2 cellular contexts compared by ENCODE assay signal in the genomic region with DNA sequence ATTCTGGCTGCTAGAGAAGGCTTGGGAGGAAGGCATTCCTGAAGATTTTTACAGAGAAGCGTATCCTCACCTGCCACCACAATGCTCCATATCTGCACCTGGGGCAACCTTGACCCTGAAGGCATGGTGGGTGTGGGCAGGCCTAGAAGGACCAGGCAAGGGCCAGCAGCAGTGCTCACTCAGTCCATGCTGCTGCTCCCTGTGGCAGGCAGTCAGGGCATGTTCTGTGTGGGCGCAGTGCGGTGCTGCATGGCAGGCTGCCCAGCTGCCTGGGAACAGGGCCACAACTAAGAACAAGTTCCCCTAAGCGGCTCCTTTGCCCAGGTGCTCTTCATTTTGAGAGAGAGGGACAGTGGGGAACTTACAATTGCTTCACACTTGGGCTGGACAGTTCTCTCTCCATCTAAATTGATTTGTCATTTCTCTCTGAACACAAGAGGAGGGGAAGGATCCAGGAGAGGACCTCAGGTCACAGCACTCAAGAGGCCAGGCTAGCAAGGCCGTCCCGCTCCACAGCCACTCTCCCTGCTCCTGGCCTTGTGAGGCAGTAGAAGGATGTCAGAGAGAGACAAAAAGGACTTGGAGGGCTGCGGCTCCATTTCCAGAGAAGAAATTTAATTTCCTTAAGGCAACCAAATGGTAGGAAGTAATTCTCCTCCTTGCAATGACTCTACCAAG.
A peak's percentile ranks its signal among the peaks of the same experiment; 100 is the strongest.
TF ChIP-seq lines count a peak whose summit lies in the region.

No MANE protein-coding gene starts in this region.

TF ChIP-seq in liver, 16 proteins besides CTCF, POLR2A, EP300 and RAD21 (continued from another document):
- TF ChIP-seq, protein P1, sequence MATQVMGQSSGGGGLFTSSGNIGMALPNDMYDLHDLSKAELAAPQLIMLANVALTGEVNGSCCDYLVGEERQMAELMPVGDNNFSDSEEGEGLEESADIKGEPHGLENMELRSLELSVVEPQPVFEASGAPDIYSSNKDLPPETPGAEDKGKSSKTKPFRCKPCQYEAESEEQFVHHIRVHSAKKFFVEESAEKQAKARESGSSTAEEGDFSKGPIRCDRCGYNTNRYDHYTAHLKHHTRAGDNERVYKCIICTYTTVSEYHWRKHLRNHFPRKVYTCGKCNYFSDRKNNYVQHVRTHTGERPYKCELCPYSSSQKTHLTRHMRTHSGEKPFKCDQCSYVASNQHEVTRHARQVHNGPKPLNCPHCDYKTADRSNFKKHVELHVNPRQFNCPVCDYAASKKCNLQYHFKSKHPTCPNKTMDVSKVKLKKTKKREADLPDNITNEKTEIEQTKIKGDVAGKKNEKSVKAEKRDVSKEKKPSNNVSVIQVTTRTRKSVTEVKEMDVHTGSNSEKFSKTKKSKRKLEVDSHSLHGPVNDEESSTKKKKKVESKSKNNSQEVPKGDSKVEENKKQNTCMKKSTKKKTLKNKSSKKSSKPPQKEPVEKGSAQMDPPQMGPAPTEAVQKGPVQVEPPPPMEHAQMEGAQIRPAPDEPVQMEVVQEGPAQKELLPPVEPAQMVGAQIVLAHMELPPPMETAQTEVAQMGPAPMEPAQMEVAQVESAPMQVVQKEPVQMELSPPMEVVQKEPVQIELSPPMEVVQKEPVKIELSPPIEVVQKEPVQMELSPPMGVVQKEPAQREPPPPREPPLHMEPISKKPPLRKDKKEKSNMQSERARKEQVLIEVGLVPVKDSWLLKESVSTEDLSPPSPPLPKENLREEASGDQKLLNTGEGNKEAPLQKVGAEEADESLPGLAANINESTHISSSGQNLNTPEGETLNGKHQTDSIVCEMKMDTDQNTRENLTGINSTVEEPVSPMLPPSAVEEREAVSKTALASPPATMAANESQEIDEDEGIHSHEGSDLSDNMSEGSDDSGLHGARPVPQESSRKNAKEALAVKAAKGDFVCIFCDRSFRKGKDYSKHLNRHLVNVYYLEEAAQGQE (IDR thresholded peaks at IDR 0.05), result peak; percentile 42
- TF ChIP-seq HNF4G (IDR thresholded peaks at IDR 0.05) (no peak), GABPA (IDR thresholded peaks at IDR 0.05 in 1 of 2, conservative IDR thresholded peaks at IDR 0.05 in 1 of 2) (peak in 1 of 2 donors; percentile 8), HNF4A (conservative IDR thresholded peaks at IDR 0.05) (peak; percentile 43 to 68)
- TF ChIP-seq, protein P2, sequence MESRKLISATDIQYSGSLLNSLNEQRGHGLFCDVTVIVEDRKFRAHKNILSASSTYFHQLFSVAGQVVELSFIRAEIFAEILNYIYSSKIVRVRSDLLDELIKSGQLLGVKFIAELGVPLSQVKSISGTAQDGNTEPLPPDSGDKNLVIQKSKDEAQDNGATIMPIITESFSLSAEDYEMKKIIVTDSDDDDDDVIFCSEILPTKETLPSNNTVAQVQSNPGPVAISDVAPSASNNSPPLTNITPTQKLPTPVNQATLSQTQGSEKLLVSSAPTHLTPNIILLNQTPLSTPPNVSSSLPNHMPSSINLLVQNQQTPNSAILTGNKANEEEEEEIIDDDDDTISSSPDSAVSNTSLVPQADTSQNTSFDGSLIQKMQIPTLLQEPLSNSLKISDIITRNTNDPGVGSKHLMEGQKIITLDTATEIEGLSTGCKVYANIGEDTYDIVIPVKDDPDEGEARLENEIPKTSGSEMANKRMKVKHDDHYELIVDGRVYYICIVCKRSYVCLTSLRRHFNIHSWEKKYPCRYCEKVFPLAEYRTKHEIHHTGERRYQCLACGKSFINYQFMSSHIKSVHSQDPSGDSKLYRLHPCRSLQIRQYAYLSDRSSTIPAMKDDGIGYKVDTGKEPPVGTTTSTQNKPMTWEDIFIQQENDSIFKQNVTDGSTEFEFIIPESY (IDR thresholded peaks at IDR 0.05), result no peak
TF ChIP-seq in liver: peak in this region for 10.

TF ChIP-seq in HepG2, 621 proteins besides CTCF, POLR2A, EP300 and RAD21 (continued from another document):
- TF ChIP-seq, protein P3, sequence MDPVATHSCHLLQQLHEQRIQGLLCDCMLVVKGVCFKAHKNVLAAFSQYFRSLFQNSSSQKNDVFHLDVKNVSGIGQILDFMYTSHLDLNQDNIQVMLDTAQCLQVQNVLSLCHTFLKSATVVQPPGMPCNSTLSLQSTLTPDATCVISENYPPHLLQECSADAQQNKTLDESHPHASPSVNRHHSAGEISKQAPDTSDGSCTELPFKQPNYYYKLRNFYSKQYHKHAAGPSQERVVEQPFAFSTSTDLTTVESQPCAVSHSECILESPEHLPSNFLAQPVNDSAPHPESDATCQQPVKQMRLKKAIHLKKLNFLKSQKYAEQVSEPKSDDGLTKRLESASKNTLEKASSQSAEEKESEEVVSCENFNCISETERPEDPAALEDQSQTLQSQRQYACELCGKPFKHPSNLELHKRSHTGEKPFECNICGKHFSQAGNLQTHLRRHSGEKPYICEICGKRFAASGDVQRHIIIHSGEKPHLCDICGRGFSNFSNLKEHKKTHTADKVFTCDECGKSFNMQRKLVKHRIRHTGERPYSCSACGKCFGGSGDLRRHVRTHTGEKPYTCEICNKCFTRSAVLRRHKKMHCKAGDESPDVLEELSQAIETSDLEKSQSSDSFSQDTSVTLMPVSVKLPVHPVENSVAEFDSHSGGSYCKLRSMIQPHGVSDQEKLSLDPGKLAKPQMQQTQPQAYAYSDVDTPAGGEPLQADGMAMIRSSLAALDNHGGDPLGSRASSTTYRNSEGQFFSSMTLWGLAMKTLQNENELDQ (CRISPR knock-in tag; IDR thresholded peaks at IDR 0.05; ENCODE audit: borderline replicate concordance), result no peak
- TF ChIP-seq ZNF253 (CRISPR knock-in tag; IDR thresholded peaks at IDR 0.05; ENCODE audit: borderline replicate concordance) (no peak), PHF21A (CRISPR knock-in tag; IDR thresholded peaks at IDR 0.05) (no peak), HES4 (CRISPR knock-in tag; IDR thresholded peaks at IDR 0.05; ENCODE audit: borderline replicate concordance) (no peak), ZBTB42 (CRISPR knock-in tag; IDR thresholded peaks at IDR 0.05) (no peak), PPARG (CRISPR knock-in tag; conservative IDR thresholded peaks at IDR 0.05) (no peak)
- TF ChIP-seq, protein P4, sequence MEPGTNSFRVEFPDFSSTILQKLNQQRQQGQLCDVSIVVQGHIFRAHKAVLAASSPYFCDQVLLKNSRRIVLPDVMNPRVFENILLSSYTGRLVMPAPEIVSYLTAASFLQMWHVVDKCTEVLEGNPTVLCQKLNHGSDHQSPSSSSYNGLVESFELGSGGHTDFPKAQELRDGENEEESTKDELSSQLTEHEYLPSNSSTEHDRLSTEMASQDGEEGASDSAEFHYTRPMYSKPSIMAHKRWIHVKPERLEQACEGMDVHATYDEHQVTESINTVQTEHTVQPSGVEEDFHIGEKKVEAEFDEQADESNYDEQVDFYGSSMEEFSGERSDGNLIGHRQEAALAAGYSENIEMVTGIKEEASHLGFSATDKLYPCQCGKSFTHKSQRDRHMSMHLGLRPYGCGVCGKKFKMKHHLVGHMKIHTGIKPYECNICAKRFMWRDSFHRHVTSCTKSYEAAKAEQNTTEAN (CRISPR knock-in tag; conservative IDR thresholded peaks at IDR 0.05), result no peak
